1 cellular context compared by ENCODE assay signal in genomic region chr20:50281831-50282591, GRCh38.
TF ChIP-seq lines count a peak whose summit lies in the region.

No MANE protein-coding gene starts in this region.

TF ChIP-seq in HEK293, 187 proteins besides CTCF, POLR2A, EP300 and RAD21 (continued from another document):
- TF ChIP-seq, protein P1, sequence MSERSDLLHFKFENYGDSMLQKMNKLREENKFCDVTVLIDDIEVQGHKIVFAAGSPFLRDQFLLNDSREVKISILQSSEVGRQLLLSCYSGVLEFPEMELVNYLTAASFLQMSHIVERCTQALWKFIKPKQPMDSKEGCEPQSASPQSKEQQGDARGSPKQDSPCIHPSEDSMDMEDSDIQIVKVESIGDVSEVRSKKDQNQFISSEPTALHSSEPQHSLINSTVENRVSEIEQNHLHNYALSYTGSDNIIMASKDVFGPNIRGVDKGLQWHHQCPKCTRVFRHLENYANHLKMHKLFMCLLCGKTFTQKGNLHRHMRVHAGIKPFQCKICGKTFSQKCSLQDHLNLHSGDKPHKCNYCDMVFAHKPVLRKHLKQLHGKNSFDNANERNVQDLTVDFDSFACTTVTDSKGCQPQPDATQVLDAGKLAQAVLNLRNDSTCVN (tag by site-specific recombination; optimal IDR thresholded peaks at IDR 0.05): no peak
- TF ChIP-seq ZFP41 (tag by site-specific recombination; IDR thresholded peaks at IDR 0.05; ENCODE audit: borderline replicate concordance) (no peak), ATF2 (tag by site-specific recombination; IDR thresholded peaks at IDR 0.05; ENCODE audit: low read depth) (no peak), SP7 (tag by site-specific recombination; IDR thresholded peaks at IDR 0.05) (no peak), ZNF10 (tag by site-specific recombination; IDR thresholded peaks at IDR 0.05) (no peak), ZNF747 (tag by site-specific recombination; IDR thresholded peaks at IDR 0.05) (no peak)
